ENCODE assay signal across 14 cellular contexts in the genomic region with DNA sequence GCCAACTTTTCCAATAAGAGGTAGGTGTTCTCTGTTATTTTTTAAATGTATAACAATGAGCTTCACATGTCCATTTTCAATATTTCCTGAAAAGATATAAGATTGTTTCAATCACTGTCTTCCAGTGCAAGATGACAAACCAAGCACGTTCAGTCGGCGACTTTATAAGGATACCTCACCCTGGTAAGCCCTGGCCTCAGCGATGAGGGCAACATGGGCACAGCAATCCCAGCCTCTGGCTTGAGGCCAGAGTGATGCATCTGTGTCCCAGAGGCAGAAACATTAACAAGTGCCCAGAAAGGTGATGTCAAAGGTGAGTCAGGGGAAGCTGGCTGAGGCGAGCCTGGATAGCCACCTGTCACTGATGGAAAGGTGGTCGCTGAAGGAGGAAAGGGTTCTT.
DNase-seq lines count a peak whose midpoint lies in the region; ATAC-seq and TF ChIP-seq lines count a peak whose summit lies in the region.
"Had no signal": no experiment of that assay in that cellular context is flagged by ENCODE, and none has a peak within 500 bp of the region (broad histone marks: within the 10 kb centered on the region; RNA-seq: fewer than 3 reads in every experiment).

No MANE protein-coding gene starts in this region.

- H3K27ac ChIP-seq in mammary epithelial cell (ENCODE audit: insufficient read depth, low read depth, low read length) (no peak overlapping the region), MM.1S (ENCODE audit: low read length) (no peak overlapping the region)
- H3K27ac ChIP-seq: stomach had no signal

- H2AFZ ChIP-seq in mammary epithelial cell (ENCODE audit: low read depth, low read length): no peak overlapping the region
- H2AFZ ChIP-seq in MM.1S (ENCODE audit: low read length): peak overlapping the region; percentile 73; the same call in 1 of the 2 replicates

- H3K9ac ChIP-seq in mammary epithelial cell (ENCODE audit: insufficient read depth, low read length): no peak overlapping the region
- no peak overlapping the region for H3K9ac ChIP-seq in MM.1S (ENCODE audit: low read length)

- H3K27ac Mint-ChIP-seq in MCF 10A (ENCODE audit: low read depth, unreplicated experiment): no peak overlapping the region
- peak overlapping the region; percentile 90 for H3K27ac Mint-ChIP-seq in activated naive CD8-positive, alpha-beta T cell treated with anti-CD3 and anti-CD28 coated beads, Interleukin-2, amount 50 U/mL, for 24 hours
- H3K27ac Mint-ChIP-seq in stimulated activated naive CD8-positive, alpha-beta T cell treated with anti-CD3 and anti-CD28 coated beads, Interleukin-15, amount 100 ng/mL, for 72 hours: peak overlapping the region; percentile 95 to 99
- H3K27ac Mint-ChIP-seq: type B pancreatic cell had no signal

- no peaks in the 10 kb centered on the region for H3K9me3 Mint-ChIP-seq in MCF 10A (ENCODE audit: unreplicated experiment)
- no peaks in the 10 kb centered on the region for H3K9me3 Mint-ChIP-seq in activated naive CD8-positive, alpha-beta T cell treated with anti-CD3 and anti-CD28 coated beads, Interleukin-2, amount 50 U/mL, for 24 hours
- H3K9me3 Mint-ChIP-seq in stimulated activated naive CD8-positive, alpha-beta T cell treated with anti-CD3 and anti-CD28 coated beads, Interleukin-15, amount 100 ng/mL, for 72 hours: no peaks in the 10 kb centered on the region
- H3K9me3 Mint-ChIP-seq: type B pancreatic cell had no signal

- no peaks in the 10 kb centered on the region for H3K27me3 ChIP-seq in mammary epithelial cell (ENCODE audit: insufficient read depth, low read length)
- no peaks in the 10 kb centered on the region for H3K27me3 ChIP-seq in MM.1S (replicated peaks; ENCODE audit: insufficient read depth, low read length)
- H3K27me3 ChIP-seq: heart right ventricle, MG63, stomach had no signal

- CTCF ChIA-PET in MCF 10A (lab: Yijun Ruan, JAX): interaction anchor here (0.6 to 1.6 kb wide), 3 partner anchors 31 to 543 kb away, joined by 3 to 7 read pairs (median 4); no protein-coding TSS in a partner anchor
- CTCF ChIA-PET in mammary epithelial cell (lab: Charles Lee; ENCODE audit: low non-redundant PET): interaction anchor here (0.6 kb wide), 1 partner anchor 262 kb away, joined by 3 read pairs; no protein-coding TSS in a partner anchor

- no peak overlapping the region for H3K4me2 ChIP-seq in mammary epithelial cell (ENCODE audit: insufficient read depth, low read depth, low read length)
- no peak overlapping the region for H3K4me2 ChIP-seq in MM.1S (ENCODE audit: low read depth, low read length)

- H3K79me2 ChIP-seq in mammary epithelial cell (ENCODE audit: insufficient read depth, low read length) (no peaks in the 10 kb centered on the region), MM.1S (ENCODE audit: low read length) (no peaks in the 10 kb centered on the region)

- no peaks in the 10 kb centered on the region for H4K20me1 ChIP-seq in mammary epithelial cell (ENCODE audit: insufficient read depth, low read length)
- no peaks in the 10 kb centered on the region for H4K20me1 ChIP-seq in MM.1S (ENCODE audit: insufficient read depth, low read length)

- POLR2A ChIA-PET in MCF 10A (lab: Yijun Ruan, JAX): no interaction called here

- intact Hi-C loops in MCF 10A (cut with micrococcal nuclease) (no loop called here), mammary epithelial cell (cut with micrococcal nuclease) (loop anchor here (2.0 to 5.0 kb wide), 2 partner anchors 35 to 255 kb away; no protein-coding TSS in a partner anchor)

- BruUV-seq in MCF 10A (replicated peaks; lab: Mats Ljungman, UMichigan) (no TSS peak), mammary epithelial cell (replicated peaks; lab: Mats Ljungman, UMichigan) (no TSS peak)

- no peaks in the 10 kb centered on the region for H3K27me3 Mint-ChIP-seq in MCF 10A (ENCODE audit: insufficient read depth, unreplicated experiment)
- H3K27me3 Mint-ChIP-seq in activated naive CD8-positive, alpha-beta T cell treated with anti-CD3 and anti-CD28 coated beads, Interleukin-2, amount 50 U/mL, for 24 hours: no peaks in the 10 kb centered on the region
- H3K27me3 Mint-ChIP-seq in stimulated activated naive CD8-positive, alpha-beta T cell treated with anti-CD3 and anti-CD28 coated beads, Interleukin-15, amount 100 ng/mL, for 72 hours: no peaks in the 10 kb centered on the region

- 81% methylated on average over 5 of the region's 6 CpGs for WGBS in mammary epithelial cell (ENCODE audit: low coverage, missing lambda C conversion rate)

- H3K9me3 ChIP-seq in mammary epithelial cell (replicated peaks; ENCODE audit: insufficient read depth, low read length): no peaks in the 10 kb centered on the region
- H3K9me3 ChIP-seq in MM.1S (replicated peaks; ENCODE audit: insufficient read depth, low read length): no peaks in the 10 kb centered on the region
- H3K9me3 ChIP-seq: heart right ventricle, MG63, stomach had no signal

- H3K4me3 ChIP-seq in mammary epithelial cell (replicated peaks in 1 of 3; ENCODE audit: insufficient read depth in 1 of 3, low read depth in 2 of 3, low read length in 3 of 3) (no peak overlapping the region), MM.1S (ENCODE audit: low read length) (no peak overlapping the region)
- H3K4me3 ChIP-seq: heart right ventricle, MG63, skin epidermis, stomach had no signal

- no peaks in the 10 kb centered on the region for H3K4me1 ChIP-seq in mammary epithelial cell (ENCODE audit: insufficient read depth, low read length)
- no peaks in the 10 kb centered on the region for H3K4me1 ChIP-seq in MM.1S (ENCODE audit: low read length)

- no peak overlapping the region for H3K4me3 Mint-ChIP-seq in MCF 10A (ENCODE audit: unreplicated experiment)
- no peak overlapping the region for H3K4me3 Mint-ChIP-seq in activated naive CD8-positive, alpha-beta T cell treated with anti-CD3 and anti-CD28 coated beads, Interleukin-2, amount 50 U/mL, for 24 hours
- peak overlapping the region; percentile 80 to 89 for H3K4me3 Mint-ChIP-seq in stimulated activated naive CD8-positive, alpha-beta T cell treated with anti-CD3 and anti-CD28 coated beads, Interleukin-15, amount 100 ng/mL, for 72 hours
- H3K4me3 Mint-ChIP-seq: type B pancreatic cell had no signal

- H3F3A ChIP-seq in MM.1S (ENCODE audit: insufficient read depth, low read length): no peaks in the 10 kb centered on the region

- TF ChIP-seq CTCF in MCF 10A (IDR thresholded peaks at IDR 0.05; ENCODE audit: unreplicated experiment) (no peak), mammary epithelial cell (conservative IDR thresholded peaks at IDR 0.05 in 1 of 2, IDR thresholded peaks at IDR 0.05 in 1 of 2; ENCODE audit: extremely low read depth in 1 of 2, insufficient read depth in 1 of 2, low read depth in 1 of 2, low read length in 2 of 2) (no peak), MM.1S (IDR thresholded peaks at IDR 0.05; ENCODE audit: low read length) (no peak)

- H3K36me3 Mint-ChIP-seq in MCF 10A (ENCODE audit: insufficient read depth, unreplicated experiment): no peaks in the 10 kb centered on the region
- H3K36me3 Mint-ChIP-seq in activated naive CD8-positive, alpha-beta T cell treated with anti-CD3 and anti-CD28 coated beads, Interleukin-2, amount 50 U/mL, for 24 hours (ENCODE audit: low read depth): no peaks in the 10 kb centered on the region
- H3K36me3 Mint-ChIP-seq: type B pancreatic cell had no signal

- DNase-seq in MCF 10A (ENCODE audit: unreplicated experiment): peak; percentile 18
- DNase-seq in mammary epithelial cell: no peak
- no peak for DNase-seq in MM.1S
- no peak for DNase-seq in activated naive CD8-positive, alpha-beta T cell treated with anti-CD3 and anti-CD28 coated beads, Interleukin-2, amount 50 U/mL, for 24 hours
- DNase-seq in stimulated activated naive CD8-positive, alpha-beta T cell treated with anti-CD3 and anti-CD28 coated beads, Interleukin-15, amount 100 ng/mL, for 72 hours: peak in 1 of 2 donors; percentile 30
- no peak for DNase-seq in NCI-H187 (lab: John Stamatoyannopoulos, UW)
- DNase-seq in NK-92 (lab: John Stamatoyannopoulos, UW; ENCODE audit: unreplicated experiment): no peak
- DNase-seq in KBM-7: no peak
- DNase-seq: NCI-H2227 treated with DMSO at 0.1 percent for 48 hours had no signal

- dilution Hi-C loops in mammary epithelial cell (cut with HindIII; ENCODE audit: low sequenced_read_pairs): no loop called here

- ATAC-seq in activated naive CD8-positive, alpha-beta T cell treated with anti-CD3 and anti-CD28 coated beads, Interleukin-2, amount 50 U/mL, for 24 hours: peak; percentile 1
- ATAC-seq in stimulated activated naive CD8-positive, alpha-beta T cell treated with anti-CD3 and anti-CD28 coated beads, Interleukin-15, amount 100 ng/mL, for 72 hours: no peak

- no peaks in the 10 kb centered on the region for H3K9me2 ChIP-seq in MM.1S (replicated peaks; ENCODE audit: insufficient read depth, low read length)

- in situ Hi-C loops in mammary epithelial cell (cut with MboI; ENCODE audit: low sequenced_read_pairs in 2 of 2): no loop called here
- in situ Hi-C loops in KBM-7 (cut with MboI; ENCODE audit: low pct_unique_long_range_greater_than_20kb, low sequenced_read_pairs): no loop called here

- H3K36me3 ChIP-seq in mammary epithelial cell (ENCODE audit: insufficient read depth, low read length): no peaks in the 10 kb centered on the region
- no peaks in the 10 kb centered on the region for H3K36me3 ChIP-seq in MM.1S (replicated peaks; ENCODE audit: insufficient read depth, low read length)
- H3K36me3 ChIP-seq: heart right ventricle, MG63, stomach had no signal

- H3K4me1 Mint-ChIP-seq in MCF 10A (ENCODE audit: insufficient read depth, unreplicated experiment): no peaks in the 10 kb centered on the region
- peaks cover 27% of the 10 kb centered on the region for H3K4me1 Mint-ChIP-seq in activated naive CD8-positive, alpha-beta T cell treated with anti-CD3 and anti-CD28 coated beads, Interleukin-2, amount 50 U/mL, for 24 hours
- H3K4me1 Mint-ChIP-seq in stimulated activated naive CD8-positive, alpha-beta T cell treated with anti-CD3 and anti-CD28 coated beads, Interleukin-15, amount 100 ng/mL, for 72 hours: peaks cover 29% of the 10 kb centered on the region

Comparison
In these comparisons a context has a peak if more than half of its experiments do, and no peak if none do; other contexts are left out.
1. H3K4me3 Mint-ChIP-seq: peak in stimulated activated naive CD8-positive, alpha-beta T cell treated with anti-CD3 and anti-CD28 coated beads, Interleukin-15, amount 100 ng/mL, for 72 hours (2 of 2); none in MCF 10A (single experiment) and activated naive CD8-positive, alpha-beta T cell treated with anti-CD3 and anti-CD28 coated beads, Interleukin-2, amount 50 U/mL, for 24 hours (single experiment).